In genomic region chr1:165369255-165369848, GRCh38 we compare ENCODE assay signal across 8 cellular contexts. TPM values are rescaled to one million over a fixed set of nuclear protein-coding genes. Genes with fewer than 3 reads are reported as not detected.
DNase-seq lines count a peak whose midpoint lies in the region; ATAC-seq lines count a peak whose summit lies in the region.

No MANE protein-coding gene starts in this region.

- peak; percentile 49 for ATAC-seq in HG02571 (IDR thresholded peaks at IDR 0.05; ENCODE audit: unreplicated experiment)

- DNase-seq in SIG-M5 treated with dmso at 0.1 percent for 504 hours (lab: John Stamatoyannopoulos, UW; ENCODE audit: unreplicated experiment) (peak; percentile 24), SIG-M5 (lab: John Stamatoyannopoulos, UW) (no peak), NCI-H460 (ENCODE audit: extremely low read depth, low read depth) (peak; percentile 48), fibroblast of gingiva (ENCODE audit: low read depth) (peak; percentile 26), occipital lobe (lab: John Stamatoyannopoulos, UW) (peak; percentile 14), mesenteric fat pad (ENCODE audit: low spot score) (no peak)
- DNase-seq in activated CD8-positive, alpha-beta memory T cell treated with anti-CD3 and anti-CD28 coated beads, Interleukin-2, amount 50 U/mL, for 48 hours: peak; percentile 80

RNA-seq across cellular contexts. Expression of gene LMX1A, which starts 12.8 kb away (rescaled TPM):
- total RNA-seq in NCI-H460 (2014; rRNA removed; shearing (Covaris generic)): not detected in 2 replicates
- polyA plus RNA-seq in NCI-H460 (2014; cell fraction: nucleus; rRNA removed): not detected in 2 replicates
- total RNA-seq in occipital lobe (not detected), mesenteric fat pad (0.32 TPM)

Comparison
In these comparisons a context has a peak if more than half of its experiments do, and no peak if none do; other contexts are left out.
1. DNase-seq: peak in SIG-M5 treated with dmso at 0.1 percent for 504 hours (single experiment), NCI-H460 (single experiment), activated CD8-positive, alpha-beta memory T cell treated with anti-CD3 and anti-CD28 coated beads, Interleukin-2, amount 50 U/mL, for 48 hours (single experiment), fibroblast of gingiva (single experiment) and occipital lobe (single experiment); none in SIG-M5 (single experiment) and mesenteric fat pad (single experiment).